ENCODE assay signal across 20 cellular contexts in the genomic region with DNA sequence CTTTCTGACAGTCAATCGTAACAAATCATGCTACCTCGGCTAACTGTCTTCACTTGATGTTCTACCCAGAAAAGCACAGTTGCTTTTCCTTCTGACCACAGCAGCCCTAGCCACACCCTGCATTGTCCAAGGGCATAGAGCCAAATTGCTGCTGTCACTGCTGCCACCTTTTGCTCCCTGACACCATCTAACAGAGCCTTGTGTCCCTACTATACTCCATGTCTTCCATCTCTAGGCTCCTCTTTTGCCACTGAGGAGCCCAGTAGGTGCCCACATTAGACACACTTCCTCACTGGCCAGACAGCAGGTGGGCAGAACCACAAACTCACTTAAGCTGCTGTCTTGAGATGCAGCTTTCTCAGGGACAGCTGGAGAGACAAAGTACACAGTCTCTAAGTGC.
DNase-seq lines count a peak whose midpoint lies in the region; ATAC-seq and TF ChIP-seq lines count a peak whose summit lies in the region.
"Had no signal": no experiment of that assay in that cellular context is flagged by ENCODE, and none has a peak within 500 bp of the region (broad histone marks: within the 10 kb centered on the region; RNA-seq: fewer than 3 reads in every experiment).

No MANE protein-coding gene starts in this region.

- peak overlapping the region; percentile 19 for H3K27ac Mint-ChIP-seq in activated naive CD8-positive, alpha-beta T cell treated with anti-CD3 and anti-CD28 coated beads, Interleukin-2, amount 10 ng/mL, durations not matched to agents 7 days and 5 days
- H3K27ac Mint-ChIP-seq in activated naive CD8-positive, alpha-beta T cell treated with anti-CD3 and anti-CD28 coated beads for 36 hours: no peak overlapping the region
- H3K27ac Mint-ChIP-seq in stimulated activated naive B cell treated with anti-CD40 and anti-IgM and Interleukin-4, amounts not matched to agents 10 μg/mL and 1 μg/mL and 100 μg/mL, for 72 hours: peak overlapping the region; percentile 89
- H3K27ac Mint-ChIP-seq: activated CD4-positive, alpha-beta memory T cell treated with anti-CD3 and anti-CD28 coated beads for 36 hours; CD4-positive, alpha-beta memory T cell; natural killer cell treated with Interleukin-12 subunit alpha and Interleukin-12 subunit beta and Interleukin-15 and Interleukin-18, amount 100 ng/mL, for 72 hours had no signal

- no peaks in the 10 kb centered on the region for H3K36me3 ChIP-seq in Peyer's patch
- H3K36me3 ChIP-seq: breast epithelium, esophagus squamous epithelium, WERI-Rb-1 had no signal

- POLR2A ChIA-PET in activated naive CD8-positive, alpha-beta T cell treated with anti-CD3 and anti-CD28 coated beads, Interleukin-2, amount 10 ng/mL, durations not matched to agents 7 days and 5 days (lab: Charles Lee): no interaction called here

- H3K36me3 Mint-ChIP-seq in activated naive CD8-positive, alpha-beta T cell treated with anti-CD3 and anti-CD28 coated beads, Interleukin-2, amount 10 ng/mL, durations not matched to agents 7 days and 5 days: peaks cover 7% of the 10 kb centered on the region
- H3K36me3 Mint-ChIP-seq in activated naive CD8-positive, alpha-beta T cell treated with anti-CD3 and anti-CD28 coated beads for 36 hours: no peaks in the 10 kb centered on the region
- H3K36me3 Mint-ChIP-seq in stimulated activated naive B cell treated with anti-CD40 and anti-IgM and Interleukin-4, amounts not matched to agents 10 μg/mL and 1 μg/mL and 100 μg/mL, for 72 hours: no peaks in the 10 kb centered on the region
- H3K36me3 Mint-ChIP-seq: activated CD4-positive, alpha-beta memory T cell treated with anti-CD3 and anti-CD28 coated beads for 36 hours; CD4-positive, alpha-beta memory T cell; natural killer cell treated with Interleukin-12 subunit alpha and Interleukin-12 subunit beta and Interleukin-15 and Interleukin-18, amount 100 ng/mL, for 72 hours had no signal

- DNase-seq in activated naive CD8-positive, alpha-beta T cell treated with anti-CD3 and anti-CD28 coated beads, Interleukin-2, amount 10 ng/mL, durations not matched to agents 7 days and 5 days: no peak
- DNase-seq in activated naive CD8-positive, alpha-beta T cell treated with anti-CD3 and anti-CD28 coated beads for 36 hours: no peak
- DNase-seq in Peyer's patch (peak in 2 of 3 donors; percentile 57 to 66), erythroblast (lab: John Stamatoyannopoulos, UW) (peak; percentile 72 to 74), DMS 273 (lab: John Stamatoyannopoulos, UW; ENCODE audit: unreplicated experiment) (no peak), hippocampal formation (lab: John Stamatoyannopoulos, UW) (no peak), KG1 (lab: John Stamatoyannopoulos, UW) (no peak)
- no peak for DNase-seq in stimulated activated naive B cell treated with anti-CD40 and anti-IgM and Interleukin-4, amounts not matched to agents 10 μg/mL and 1 μg/mL and 100 μg/mL, for 72 hours
- DNase-seq: activated CD4-positive, alpha-beta memory T cell treated with anti-CD3 and anti-CD28 coated beads for 36 hours; activated T-cell treated with anti-CD3 and anti-CD28 coated beads, Interleukin-2, amount 50 U/mL, for 4 hours; CD4-positive, alpha-beta memory T cell; DND-41; esophagus squamous epithelium; glutamatergic neuron; NCI-H1930; stimulated activated naive CD8-positive, alpha-beta T cell treated with anti-CD3 and anti-CD28 coated beads, Interleukin-15, Interleukin-2, amounts not matched to agents 100 U/mL and 50 U/mL, for 24 hours; WERI-Rb-1 had no signal

- H3K4me1 ChIP-seq in Peyer's patch: peaks cover 0 to 33% (median 0%) of the 10 kb centered on the region in 4 donors

- no peak overlapping the region for H3K4me3 ChIP-seq in Peyer's patch
- H3K4me3 ChIP-seq: breast epithelium, esophagus squamous epithelium, lung had no signal

- H3K9me3 ChIP-seq in Peyer's patch: no peaks in the 10 kb centered on the region
- H3K9me3 ChIP-seq: breast epithelium, esophagus squamous epithelium had no signal

- H3K27ac ChIP-seq in Peyer's patch: no peak overlapping the region
- H3K27ac ChIP-seq: breast epithelium, esophagus squamous epithelium, WERI-Rb-1 had no signal

- H3K4me1 Mint-ChIP-seq in activated naive CD8-positive, alpha-beta T cell treated with anti-CD3 and anti-CD28 coated beads, Interleukin-2, amount 10 ng/mL, durations not matched to agents 7 days and 5 days: peaks cover 48% of the 10 kb centered on the region
- peaks cover 36% of the 10 kb centered on the region for H3K4me1 Mint-ChIP-seq in activated naive CD8-positive, alpha-beta T cell treated with anti-CD3 and anti-CD28 coated beads for 36 hours
- H3K4me1 Mint-ChIP-seq in stimulated activated naive B cell treated with anti-CD40 and anti-IgM and Interleukin-4, amounts not matched to agents 10 μg/mL and 1 μg/mL and 100 μg/mL, for 72 hours: peaks cover 47 to 63% of the 10 kb centered on the region in 2 donors

- TF ChIP-seq CTCF in Peyer's patch (IDR thresholded peaks at IDR 0.05): no peak

- H3K27me3 ChIP-seq in Peyer's patch: no peaks in the 10 kb centered on the region
- H3K27me3 ChIP-seq: breast epithelium, esophagus squamous epithelium had no signal

- H3K27me3 Mint-ChIP-seq in activated naive CD8-positive, alpha-beta T cell treated with anti-CD3 and anti-CD28 coated beads, Interleukin-2, amount 10 ng/mL, durations not matched to agents 7 days and 5 days: no peaks in the 10 kb centered on the region
- no peaks in the 10 kb centered on the region for H3K27me3 Mint-ChIP-seq in activated naive CD8-positive, alpha-beta T cell treated with anti-CD3 and anti-CD28 coated beads for 36 hours
- no peaks in the 10 kb centered on the region for H3K27me3 Mint-ChIP-seq in stimulated activated naive B cell treated with anti-CD40 and anti-IgM and Interleukin-4, amounts not matched to agents 10 μg/mL and 1 μg/mL and 100 μg/mL, for 72 hours
- H3K27me3 Mint-ChIP-seq: activated CD4-positive, alpha-beta memory T cell treated with anti-CD3 and anti-CD28 coated beads for 36 hours; CD4-positive, alpha-beta memory T cell had no signal

- TF ChIP-seq POLR2A in Peyer's patch (IDR thresholded peaks at IDR 0.05) (no peak), erythroblast (IDR thresholded peaks at IDR 0.05; ENCODE audit: low read length) (no peak)

- H3K9me3 Mint-ChIP-seq in activated naive CD8-positive, alpha-beta T cell treated with anti-CD3 and anti-CD28 coated beads, Interleukin-2, amount 10 ng/mL, durations not matched to agents 7 days and 5 days: no peaks in the 10 kb centered on the region
- no peaks in the 10 kb centered on the region for H3K9me3 Mint-ChIP-seq in activated naive CD8-positive, alpha-beta T cell treated with anti-CD3 and anti-CD28 coated beads for 36 hours
- H3K9me3 Mint-ChIP-seq in stimulated activated naive B cell treated with anti-CD40 and anti-IgM and Interleukin-4, amounts not matched to agents 10 μg/mL and 1 μg/mL and 100 μg/mL, for 72 hours: no peaks in the 10 kb centered on the region
- H3K9me3 Mint-ChIP-seq: activated CD4-positive, alpha-beta memory T cell treated with anti-CD3 and anti-CD28 coated beads for 36 hours; activated T-cell treated with anti-CD3 and anti-CD28 coated beads, Interleukin-2, amount 50 U/mL, for 4 hours; CD4-positive, alpha-beta memory T cell; natural killer cell treated with Interleukin-12 subunit alpha and Interleukin-12 subunit beta and Interleukin-15 and Interleukin-18, amount 100 ng/mL, for 72 hours had no signal

- no peak overlapping the region for H3K4me3 Mint-ChIP-seq in activated naive CD8-positive, alpha-beta T cell treated with anti-CD3 and anti-CD28 coated beads, Interleukin-2, amount 10 ng/mL, durations not matched to agents 7 days and 5 days
- no peak overlapping the region for H3K4me3 Mint-ChIP-seq in activated naive CD8-positive, alpha-beta T cell treated with anti-CD3 and anti-CD28 coated beads for 36 hours
- H3K4me3 Mint-ChIP-seq in stimulated activated naive B cell treated with anti-CD40 and anti-IgM and Interleukin-4, amounts not matched to agents 10 μg/mL and 1 μg/mL and 100 μg/mL, for 72 hours: peak overlapping the region in 1 of 2 donors; percentile 20
- H3K4me3 Mint-ChIP-seq: activated CD4-positive, alpha-beta memory T cell treated with anti-CD3 and anti-CD28 coated beads for 36 hours; activated T-cell treated with anti-CD3 and anti-CD28 coated beads, Interleukin-2, amount 50 U/mL, for 4 hours; CD4-positive, alpha-beta memory T cell; natural killer cell treated with Interleukin-12 subunit alpha and Interleukin-12 subunit beta and Interleukin-15 and Interleukin-18, amount 100 ng/mL, for 72 hours had no signal

- ATAC-seq in activated naive CD8-positive, alpha-beta T cell treated with anti-CD3 and anti-CD28 coated beads, Interleukin-2, amount 10 ng/mL, durations not matched to agents 7 days and 5 days (ENCODE audit: low read depth): no peak
- ATAC-seq in stimulated activated naive B cell treated with anti-CD40 and anti-IgM and Interleukin-4, amounts not matched to agents 10 μg/mL and 1 μg/mL and 100 μg/mL, for 72 hours (replicated peaks): no peak
- ATAC-seq: activated T-cell treated with anti-CD3 and anti-CD28 coated beads, Interleukin-2, amount 50 U/mL, for 4 hours; stimulated activated naive CD8-positive, alpha-beta T cell treated with anti-CD3 and anti-CD28 coated beads, Interleukin-15, Interleukin-2, amounts not matched to agents 100 U/mL and 50 U/mL, for 24 hours had no signal

Comparison
In these comparisons a context has a peak if more than half of its experiments do, and no peak if none do; other contexts are left out.
1. DNase-seq: peak in Peyer's patch (2 of 3) and erythroblast (2 of 2); none in activated naive CD8-positive, alpha-beta T cell treated with anti-CD3 and anti-CD28 coated beads, Interleukin-2, amount 10 ng/mL, durations not matched to agents 7 days and 5 days (single experiment), activated naive CD8-positive, alpha-beta T cell treated with anti-CD3 and anti-CD28 coated beads for 36 hours (single experiment), stimulated activated naive B cell treated with anti-CD40 and anti-IgM and Interleukin-4, amounts not matched to agents 10 μg/mL and 1 μg/mL and 100 μg/mL, for 72 hours (single experiment), DMS 273 (single experiment), hippocampal formation (0 of 2) and KG1 (single experiment).